ENCODE assay signal across 1 cellular context in genomic region chr12:21993438-21993981, GRCh38.
TF ChIP-seq lines count a peak whose summit lies in the region.

No MANE protein-coding gene starts in this region.

TF ChIP-seq in GM23338, 12 proteins besides CTCF, POLR2A, EP300 and RAD21 (continued from another document):
- TF ChIP-seq, protein P1, sequence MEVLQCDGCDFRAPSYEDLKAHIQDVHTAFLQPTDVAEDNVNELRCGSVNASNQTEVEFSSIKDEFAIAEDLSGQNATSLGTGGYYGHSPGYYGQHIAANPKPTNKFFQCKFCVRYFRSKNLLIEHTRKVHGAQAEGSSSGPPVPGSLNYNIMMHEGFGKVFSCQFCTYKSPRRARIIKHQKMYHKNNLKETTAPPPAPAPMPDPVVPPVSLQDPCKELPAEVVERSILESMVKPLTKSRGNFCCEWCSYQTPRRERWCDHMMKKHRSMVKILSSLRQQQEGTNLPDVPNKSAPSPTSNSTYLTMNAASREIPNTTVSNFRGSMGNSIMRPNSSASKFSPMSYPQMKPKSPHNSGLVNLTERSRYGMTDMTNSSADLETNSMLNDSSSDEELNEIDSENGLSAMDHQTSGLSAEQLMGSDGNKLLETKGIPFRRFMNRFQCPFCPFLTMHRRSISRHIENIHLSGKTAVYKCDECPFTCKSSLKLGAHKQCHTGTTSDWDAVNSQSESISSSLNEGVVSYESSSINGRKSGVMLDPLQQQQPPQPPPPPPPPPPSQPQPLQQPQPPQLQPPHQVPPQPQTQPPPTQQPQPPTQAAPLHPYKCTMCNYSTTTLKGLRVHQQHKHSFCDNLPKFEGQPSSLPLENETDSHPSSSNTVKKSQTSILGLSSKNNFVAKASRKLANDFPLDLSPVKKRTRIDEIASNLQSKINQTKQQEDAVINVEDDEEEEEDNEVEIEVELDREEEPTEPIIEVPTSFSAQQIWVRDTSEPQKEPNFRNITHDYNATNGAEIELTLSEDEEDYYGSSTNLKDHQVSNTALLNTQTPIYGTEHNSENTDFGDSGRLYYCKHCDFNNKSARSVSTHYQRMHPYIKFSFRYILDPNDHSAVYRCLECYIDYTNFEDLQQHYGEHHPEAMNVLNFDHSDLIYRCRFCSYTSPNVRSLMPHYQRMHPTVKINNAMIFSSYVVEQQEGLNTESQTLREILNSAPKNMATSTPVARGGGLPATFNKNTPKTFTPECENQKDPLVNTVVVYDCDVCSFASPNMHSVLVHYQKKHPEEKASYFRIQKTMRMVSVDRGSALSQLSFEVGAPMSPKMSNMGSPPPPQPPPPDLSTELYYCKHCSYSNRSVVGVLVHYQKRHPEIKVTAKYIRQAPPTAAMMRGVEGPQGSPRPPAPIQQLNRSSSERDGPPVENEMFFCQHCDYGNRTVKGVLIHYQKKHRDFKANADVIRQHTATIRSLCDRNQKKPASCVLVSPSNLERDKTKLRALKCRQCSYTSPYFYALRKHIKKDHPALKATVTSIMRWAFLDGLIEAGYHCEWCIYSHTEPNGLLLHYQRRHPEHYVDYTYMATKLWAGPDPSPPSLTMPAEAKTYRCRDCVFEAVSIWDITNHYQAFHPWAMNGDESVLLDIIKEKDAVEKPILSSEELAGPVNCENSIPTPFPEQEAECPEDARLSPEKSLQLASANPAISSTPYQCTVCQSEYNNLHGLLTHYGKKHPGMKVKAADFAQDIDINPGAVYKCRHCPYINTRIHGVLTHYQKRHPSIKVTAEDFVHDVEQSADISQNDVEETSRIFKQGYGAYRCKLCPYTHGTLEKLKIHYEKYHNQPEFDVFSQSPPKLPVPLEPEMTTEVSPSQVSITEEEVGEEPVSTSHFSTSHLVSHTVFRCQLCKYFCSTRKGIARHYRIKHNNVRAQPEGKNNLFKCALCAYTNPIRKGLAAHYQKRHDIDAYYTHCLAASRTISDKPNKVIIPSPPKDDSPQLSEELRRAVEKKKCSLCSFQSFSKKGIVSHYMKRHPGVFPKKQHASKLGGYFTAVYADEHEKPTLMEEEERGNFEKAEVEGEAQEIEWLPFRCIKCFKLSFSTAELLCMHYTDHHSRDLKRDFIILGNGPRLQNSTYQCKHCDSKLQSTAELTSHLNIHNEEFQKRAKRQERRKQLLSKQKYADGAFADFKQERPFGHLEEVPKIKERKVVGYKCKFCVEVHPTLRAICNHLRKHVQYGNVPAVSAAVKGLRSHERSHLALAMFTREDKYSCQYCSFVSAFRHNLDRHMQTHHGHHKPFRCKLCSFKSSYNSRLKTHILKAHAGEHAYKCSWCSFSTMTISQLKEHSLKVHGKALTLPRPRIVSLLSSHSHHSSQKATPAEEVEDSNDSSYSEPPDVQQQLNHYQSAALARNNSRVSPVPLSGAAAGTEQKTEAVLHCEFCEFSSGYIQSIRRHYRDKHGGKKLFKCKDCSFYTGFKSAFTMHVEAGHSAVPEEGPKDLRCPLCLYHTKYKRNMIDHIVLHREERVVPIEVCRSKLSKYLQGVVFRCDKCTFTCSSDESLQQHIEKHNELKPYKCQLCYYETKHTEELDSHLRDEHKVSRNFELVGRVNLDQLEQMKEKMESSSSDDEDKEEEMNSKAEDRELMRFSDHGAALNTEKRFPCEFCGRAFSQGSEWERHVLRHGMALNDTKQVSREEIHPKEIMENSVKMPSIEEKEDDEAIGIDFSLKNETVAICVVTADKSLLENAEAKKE (CRISPR knock-in tag; IDR thresholded peaks at IDR 0.05), result no peak
- TF ChIP-seq ZNF331 (CRISPR knock-in tag; IDR thresholded peaks at IDR 0.05; ENCODE audit: low read depth) (no peak), EZH2phosphoT487 (IDR thresholded peaks at IDR 0.05; ENCODE audit: unreplicated experiment) (no peak), NANOG (IDR thresholded peaks at IDR 0.05; ENCODE audit: borderline replicate concordance) (no peak), POLR2AphosphoS5 (IDR thresholded peaks at IDR 0.05; ENCODE audit: low read depth) (no peak), STAT1 (IDR thresholded peaks at IDR 0.05; ENCODE audit: unreplicated experiment) (no peak), JUNB (IDR thresholded peaks at IDR 0.05; ENCODE audit: unreplicated experiment) (no peak), ZNF114 (CRISPR knock-in tag; IDR thresholded peaks at IDR 0.05) (no peak)
